19 cellular contexts compared by ENCODE assay signal in genomic region chr21:46374761-46375389, GRCh38.
"Had no signal": no experiment of that assay in that cellular context is flagged by ENCODE, and none has a peak within 500 bp of the region (broad histone marks: within the 10 kb centered on the region; RNA-seq: fewer than 3 reads in every experiment).

No MANE protein-coding gene starts in this region.

- H3K27me3 Mint-ChIP-seq: activated naive CD8-positive, alpha-beta T cell treated with anti-CD3 and anti-CD28 coated beads for 36 hours; central memory CD8-positive, alpha-beta T cell; effector memory CD8-positive, alpha-beta T cell; naive B cell; progenitor cell of endocrine pancreas; stimulated activated naive CD8-positive, alpha-beta T cell treated with anti-CD3 and anti-CD28 coated beads, Interleukin-15, Interleukin-2, amounts not matched to agents 100 ng/mL and 50 ng/mL, for 24 hours; T-cell had no signal

- ATAC-seq: effector memory CD8-positive, alpha-beta T cell; gastroesophageal sphincter; T-cell had no signal

- H3K9me3 Mint-ChIP-seq: activated naive CD8-positive, alpha-beta T cell treated with anti-CD3 and anti-CD28 coated beads for 36 hours; central memory CD8-positive, alpha-beta T cell; effector memory CD8-positive, alpha-beta T cell; stimulated activated naive CD8-positive, alpha-beta T cell treated with anti-CD3 and anti-CD28 coated beads, Interleukin-15, Interleukin-2, amounts not matched to agents 100 ng/mL and 50 ng/mL, for 24 hours had no signal

- DNase-seq: activated CD4-positive, alpha-beta T cell treated with anti-CD3 and anti-CD28 coated beads for 1 hour; activated naive CD4-positive, alpha-beta T cell; activated naive CD8-positive, alpha-beta T cell treated with anti-CD3 and anti-CD28 coated beads for 36 hours; activated T-cell treated with anti-CD3 and anti-CD28 coated beads, Interleukin-2, amount 50 U/mL, for 1 hour; colonic mucosa; effector memory CD8-positive, alpha-beta T cell; esophagus squamous epithelium; immature natural killer cell; naive B cell; stimulated activated CD4-positive, alpha-beta T cell treated with anti-CD3 and anti-CD28 coated beads, Interleukin-1b, Interleukin-23, amount 100 ng/mL, for 48 hours; substantia nigra; T-cell; thyroid gland; upper lobe of right lung had no signal

- H3K27ac Mint-ChIP-seq: activated naive CD8-positive, alpha-beta T cell treated with anti-CD3 and anti-CD28 coated beads for 36 hours; activated T-helper 2 cell treated with anti-CD3 and anti-CD28 coated beads, Interferon-gamma antibody, Interleukin-2, Interleukin-4, amounts not matched to agents 10 μg/mL and 5 μg/mL and 100 μg/mL, durations not matched to agents 14 hours and 24 hours and 36 hours; naive B cell; stimulated activated naive CD8-positive, alpha-beta T cell treated with anti-CD3 and anti-CD28 coated beads, Interleukin-15, Interleukin-2, amounts not matched to agents 100 ng/mL and 50 ng/mL, for 24 hours had no signal

- H3K4me3 Mint-ChIP-seq: activated naive CD8-positive, alpha-beta T cell treated with anti-CD3 and anti-CD28 coated beads for 36 hours; central memory CD8-positive, alpha-beta T cell; effector memory CD8-positive, alpha-beta T cell; immature natural killer cell; naive B cell; stimulated activated naive CD8-positive, alpha-beta T cell treated with anti-CD3 and anti-CD28 coated beads, Interleukin-15, Interleukin-2, amounts not matched to agents 100 ng/mL and 50 ng/mL, for 24 hours; T-cell had no signal
